1 cellular context compared by ENCODE assay signal in genomic region chr11:57732661-57733060, GRCh38.
TF ChIP-seq lines count a peak whose summit lies in the region.

No MANE protein-coding gene starts in this region.

TF ChIP-seq in K562, 482 proteins besides CTCF, POLR2A, EP300 and RAD21:
- TF ChIP-seq TBP (optimal IDR thresholded peaks at IDR 0.05; ENCODE audit: low read depth, low read length) (no peak), ZNF740 (CRISPR knock-in tag; IDR thresholded peaks at IDR 0.05) (no peak), ZNF740 (tag; IDR thresholded peaks at IDR 0.05) (no peak), HNRNPLL (IDR thresholded peaks at IDR 0.05; ENCODE audit: low read depth, low read length, poor library complexity, severe bottlenecking) (no peak), TCF7 (IDR thresholded peaks at IDR 0.05; ENCODE audit: borderline replicate concordance) (no peak), ADNP (tag; IDR thresholded peaks at IDR 0.05) (no peak), SAP30 (IDR thresholded peaks at IDR 0.05; ENCODE audit: borderline replicate concordance, insufficient read depth, low read depth, low read length, poor library complexity, severe bottlenecking) (no peak)
